ENCODE assay signal across 8 cellular contexts in genomic region chr14:68683326-68683725, GRCh38.
A peak's percentile ranks its signal among the peaks of the same experiment; 100 is the strongest.
DNase-seq lines count a peak whose midpoint lies in the region; ATAC-seq, FAIRE-seq and TF ChIP-seq lines count a peak whose summit lies in the region.

No MANE protein-coding gene starts in this region.

- intact Hi-C loops in activated CD4-positive, alpha-beta memory T cell treated with anti-CD3 and anti-CD28 coated beads for 36 hours (cut with micrococcal nuclease), result loop anchor here (10.0 kb wide), 1 partner anchor 399 kb away; no protein-coding TSS in a partner anchor
- intact Hi-C loops in left ventricle myocardium inferior (cut with micrococcal nuclease) (no loop called here), spleen (cut with DNase I; ENCODE audit: low total_unique reads) (loop anchor here (2.0 kb wide), 1 partner anchor 107 kb away; no protein-coding TSS in a partner anchor)

- H3K4me3 Mint-ChIP-seq in activated CD4-positive, alpha-beta memory T cell treated with anti-CD3 and anti-CD28 coated beads for 36 hours, result no peak overlapping the region

- H3K9me3 ChIP-seq in left ventricle myocardium inferior (replicated peaks) (no peaks in the 10 kb centered on the region), spleen (no peaks in the 10 kb centered on the region)

- no peak for TF ChIP-seq POLR2A in spleen (IDR thresholded peaks at IDR 0.05)

- CTCF ChIA-PET in activated CD4-positive, alpha-beta memory T cell treated with anti-CD3 and anti-CD28 coated beads for 36 hours (lab: Charles Lee), result interaction anchor here (0.6 to 1.8 kb wide), 5 partner anchors 20 to 424 kb away, joined by 3 to 7 read pairs (median 3); no protein-coding TSS in a partner anchor

- no peaks in the 10 kb centered on the region for H3K9me3 Mint-ChIP-seq in activated CD4-positive, alpha-beta memory T cell treated with anti-CD3 and anti-CD28 coated beads for 36 hours

- no peak for ATAC-seq in GM18520 (IDR thresholded peaks at IDR 0.05; ENCODE audit: unreplicated experiment)

- H3K4me1 ChIP-seq in left ventricle myocardium inferior (peaks cover 56% of the 10 kb centered on the region), spleen (peaks cover 34 to 78% (median 60%) of the 10 kb centered on the region in 6 donors)

- H3K4me1 Mint-ChIP-seq in activated CD4-positive, alpha-beta memory T cell treated with anti-CD3 and anti-CD28 coated beads for 36 hours (ENCODE audit: low read depth), result peaks cover 62% of the 10 kb centered on the region

- no peaks in the 10 kb centered on the region for H3K36me3 ChIP-seq in left ventricle myocardium inferior
- H3K36me3 ChIP-seq in spleen, result no peaks in the 10 kb centered on the region
- no peaks in the 10 kb centered on the region for H3K36me3 ChIP-seq in H7 (replicated peaks; ENCODE audit: control insufficient read depth, insufficient read depth, low read length)

- H3K27me3 Mint-ChIP-seq in activated CD4-positive, alpha-beta memory T cell treated with anti-CD3 and anti-CD28 coated beads for 36 hours, result no peaks in the 10 kb centered on the region

- WGBS in spleen, 5 donors, result 55 to 77% (median 61%) methylated on average over 7 of the region's 7 CpGs

- TF ChIP-seq CTCF in left ventricle myocardium inferior (IDR thresholded peaks at IDR 0.05; ENCODE audit: borderline replicate concordance) (no peak), spleen (IDR thresholded peaks at IDR 0.05 in 8 of 11, conservative IDR thresholded peaks at IDR 0.05 in 3 of 11) (no peak)

- H3K27ac Mint-ChIP-seq in activated CD4-positive, alpha-beta memory T cell treated with anti-CD3 and anti-CD28 coated beads for 36 hours, result peak overlapping the region; percentile 83

- H3K27me3 ChIP-seq in left ventricle myocardium inferior (ENCODE audit: low read depth) (no peaks in the 10 kb centered on the region), spleen (replicated peaks in 1 of 7) (no peaks in the 10 kb centered on the region), H7 (ENCODE audit: control insufficient read depth, insufficient read depth, low read length) (no peaks in the 10 kb centered on the region)

- H3K4me3 ChIP-seq in left ventricle myocardium inferior (no peak overlapping the region), spleen (peak overlapping the region in 1 of 8 donors; percentile 51), H7 (ENCODE audit: insufficient read depth, low read depth, low read length) (no peak overlapping the region)

- POLR2A ChIA-PET in activated CD4-positive, alpha-beta memory T cell treated with anti-CD3 and anti-CD28 coated beads for 36 hours (lab: Charles Lee), result interaction anchor here (0.6 to 1.6 kb wide), 4 partner anchors 81 to 473 kb away, joined by 4 to 6 read pairs (median 6); no protein-coding TSS in a partner anchor

- DNase-seq in HTR-8/SVneo (ENCODE audit: insufficient read length, low spot score), result no peak
- no peak for DNase-seq in activated CD4-positive, alpha-beta memory T cell treated with anti-CD3 and anti-CD28 coated beads for 36 hours
- DNase-seq in left ventricle myocardium inferior, result no peak
- no peak for DNase-seq in spleen
- no peak for DNase-seq in H7
- no peak for DNase-seq in stimulated activated CD4-positive, alpha-beta T cell treated with anti-CD3 and anti-CD28 coated beads, Interleukin-4, amount 100 ng/mL, for 4 hours
- no peak for DNase-seq in retina

- H3K36me3 Mint-ChIP-seq in activated CD4-positive, alpha-beta memory T cell treated with anti-CD3 and anti-CD28 coated beads for 36 hours, result no peaks in the 10 kb centered on the region

- peak overlapping the region; percentile 86 for H3K27ac ChIP-seq in left ventricle myocardium inferior (replicated peaks)
- peak overlapping the region; percentile 64 to 96 (median 91) for H3K27ac ChIP-seq in spleen

- peak; percentile 75 for FAIRE-seq in HTR-8/SVneo (lab: Jason Lieb, UNC)
